1 cellular context compared by ENCODE assay signal in genomic region chr2:215920244-215921100, GRCh38.
TF ChIP-seq lines count a peak whose summit lies in the region.

No MANE protein-coding gene starts in this region.

TF ChIP-seq in HepG2, 621 proteins besides CTCF, POLR2A, EP300 and RAD21 (continued from another document and continues in another):
- TF ChIP-seq ARID4A (CRISPR knock-in tag; IDR thresholded peaks at IDR 0.05; ENCODE audit: borderline replicate concordance) (peak; percentile 37; the same call in 1 of the 2 replicates), ZFP62 (CRISPR knock-in tag; IDR thresholded peaks at IDR 0.05) (no peak), ZNF878 (CRISPR knock-in tag; IDR thresholded peaks at IDR 0.05) (no peak), CREB3 (CRISPR knock-in tag; IDR thresholded peaks at IDR 0.05) (no peak), TMF1 (CRISPR knock-in tag; IDR thresholded peaks at IDR 0.05; ENCODE audit: low read depth) (no peak), AFF4 (CRISPR knock-in tag; IDR thresholded peaks at IDR 0.05) (no peak), PATZ1 (CRISPR knock-in tag; IDR thresholded peaks at IDR 0.05) (peak; percentile 41; the same call in 1 of the 2 replicates), ZNF577 (CRISPR knock-in tag; IDR thresholded peaks at IDR 0.05; ENCODE audit: borderline replicate concordance, low read depth) (no peak), CAMTA2 (CRISPR knock-in tag; IDR thresholded peaks at IDR 0.05; ENCODE audit: borderline replicate concordance) (no peak), SIX1 (CRISPR knock-in tag; IDR thresholded peaks at IDR 0.05; ENCODE audit: borderline replicate concordance) (peak; percentile 37; the same call in 1 of the 2 replicates), ZBTB1 (CRISPR knock-in tag; IDR thresholded peaks at IDR 0.05; ENCODE audit: borderline replicate concordance) (no peak), ZNF10 (CRISPR knock-in tag; IDR thresholded peaks at IDR 0.05; ENCODE audit: borderline replicate concordance, low read depth) (no peak), MIER2 (CRISPR knock-in tag; IDR thresholded peaks at IDR 0.05) (no peak; the same call in 1 of the 2 replicates), ZNF850 (CRISPR knock-in tag; conservative IDR thresholded peaks at IDR 0.05) (no peak), NKX3-1 (CRISPR knock-in tag; IDR thresholded peaks at IDR 0.05) (no peak), KDM2A (CRISPR knock-in tag; IDR thresholded peaks at IDR 0.05; ENCODE audit: borderline replicate concordance, low read depth) (0 out of 2 replicates have a peak, but pooled peaks have one; percentile 26), HES4 (CRISPR knock-in tag; IDR thresholded peaks at IDR 0.05; ENCODE audit: borderline replicate concordance) (no peak), FOXJ3 (CRISPR knock-in tag; IDR thresholded peaks at IDR 0.05; ENCODE audit: borderline replicate concordance) (peak; percentile 35; the same call in 1 of the 2 replicates), BHLHE40 (IDR thresholded peaks at IDR 0.05; ENCODE audit: low read length) (no peak), ADNP (CRISPR knock-in tag; IDR thresholded peaks at IDR 0.05) (no peak), ZNF883 (CRISPR knock-in tag; IDR thresholded peaks at IDR 0.05; ENCODE audit: not compliant biosample characterization) (no peak), MBNL3 (CRISPR knock-in tag; conservative IDR thresholded peaks at IDR 0.05) (no peak), ZBTB42 (CRISPR knock-in tag; IDR thresholded peaks at IDR 0.05) (no peak), ZNF510 (CRISPR knock-in tag; IDR thresholded peaks at IDR 0.05; ENCODE audit: low read depth) (no peak), ZBTB8A (CRISPR knock-in tag; IDR thresholded peaks at IDR 0.05; ENCODE audit: borderline replicate concordance, low read depth) (no peak), KAT2B (IDR thresholded peaks at IDR 0.05; ENCODE audit: borderline replicate concordance, low read depth, low read length) (no peak), MXD1 (CRISPR knock-in tag; IDR thresholded peaks at IDR 0.05) (no peak), KLF16 (CRISPR knock-in tag; IDR thresholded peaks at IDR 0.05) (peak in 1 of 2 experiments; percentile 66; a peak in 1 of 4 replicates), MTF2 (CRISPR knock-in tag; IDR thresholded peaks at IDR 0.05; ENCODE audit: borderline replicate concordance) (no peak), CEBPZ (IDR thresholded peaks at IDR 0.05; ENCODE audit: low read length) (no peak), ZBED4 (CRISPR knock-in tag; IDR thresholded peaks at IDR 0.05; ENCODE audit: borderline replicate concordance) (no peak), SNAI1 (CRISPR knock-in tag; IDR thresholded peaks at IDR 0.05; ENCODE audit: borderline replicate concordance) (no peak), ELF3 (CRISPR knock-in tag; IDR thresholded peaks at IDR 0.05) (peak; percentile 32; the same call in 1 of the 2 replicates), CREM (IDR thresholded peaks at IDR 0.05) (peak; percentile 17; the same call in 1 of the 2 replicates), CREM (CRISPR knock-in tag; IDR thresholded peaks at IDR 0.05) (no peak), NCOR1 (IDR thresholded peaks at IDR 0.05; ENCODE audit: borderline replicate concordance, low read length) (no peak), SP1 (IDR thresholded peaks at IDR 0.05) (no peak), SP1 (CRISPR knock-in tag; IDR thresholded peaks at IDR 0.05) (no peak), ZNF460 (CRISPR knock-in tag; IDR thresholded peaks at IDR 0.05; ENCODE audit: borderline replicate concordance) (no peak), ZNF556 (CRISPR knock-in tag; IDR thresholded peaks at IDR 0.05; ENCODE audit: borderline replicate concordance) (no peak), ZBTB20 (CRISPR knock-in tag; IDR thresholded peaks at IDR 0.05; ENCODE audit: borderline replicate concordance, low read depth) (no peak), SIX4 (CRISPR knock-in tag; IDR thresholded peaks at IDR 0.05) (no peak), NFYC (CRISPR knock-in tag; IDR thresholded peaks at IDR 0.05) (no peak), EHMT2 (IDR thresholded peaks at IDR 0.05; ENCODE audit: borderline replicate concordance, low read depth, low read length) (no peak), GLMP (CRISPR knock-in tag; IDR thresholded peaks at IDR 0.05; ENCODE audit: borderline replicate concordance) (no peak), ZNF230 (CRISPR knock-in tag; IDR thresholded peaks at IDR 0.05) (peak; percentile 54; the same call in 1 of the 2 replicates)
